Comparison of ENCODE assay signal across 8 cellular contexts in the genomic region with DNA sequence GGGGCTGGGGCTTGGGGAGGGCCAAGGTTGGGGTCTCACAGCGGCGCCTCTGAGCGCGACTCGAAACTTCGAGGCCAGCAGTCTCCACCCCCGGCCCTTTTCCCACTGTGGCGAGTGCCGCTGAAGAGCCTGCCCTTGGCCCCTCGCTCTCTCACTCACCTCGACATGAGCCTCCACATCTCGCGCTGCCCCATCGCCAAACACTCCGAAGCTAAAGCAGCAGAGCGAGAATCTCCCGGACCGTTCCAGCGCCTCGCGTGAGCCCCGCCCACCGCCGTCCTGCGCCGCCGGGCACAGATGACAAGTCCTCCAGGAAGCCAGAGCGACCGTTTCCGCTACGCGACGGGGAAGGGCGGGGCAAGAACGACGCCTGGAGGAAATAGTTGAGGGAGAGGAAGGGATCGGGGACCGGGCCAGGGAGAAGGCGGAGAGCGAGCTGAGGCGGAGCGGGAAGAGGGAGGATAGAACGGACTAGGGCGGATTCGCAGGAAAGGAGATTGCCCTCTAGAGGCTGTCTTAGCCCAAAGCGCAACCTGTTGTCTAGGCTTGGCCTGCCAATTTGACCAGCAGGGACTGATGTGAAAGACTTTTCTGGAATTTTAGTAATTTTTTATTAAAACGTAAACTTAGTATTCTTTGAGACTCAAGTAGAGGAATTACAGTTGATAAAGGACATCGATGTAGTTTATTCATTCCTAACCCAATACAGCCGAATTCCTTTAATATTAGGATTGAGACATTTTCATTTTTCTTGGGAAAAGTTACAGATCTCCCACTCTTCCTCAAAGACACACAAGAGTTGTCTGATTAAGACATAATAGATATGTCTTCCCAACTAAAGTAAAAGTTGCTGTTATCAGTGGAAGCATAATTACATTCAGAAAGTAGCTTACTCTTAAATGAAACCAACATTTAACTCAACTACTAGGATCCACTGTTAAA. TPM values are rescaled to one million over a fixed set of nuclear protein-coding genes. Genes with fewer than 3 reads are reported as not detected.
DNase-seq lines count a peak whose midpoint lies in the region; TF ChIP-seq lines count a peak whose summit lies in the region.

A gene with protein sequence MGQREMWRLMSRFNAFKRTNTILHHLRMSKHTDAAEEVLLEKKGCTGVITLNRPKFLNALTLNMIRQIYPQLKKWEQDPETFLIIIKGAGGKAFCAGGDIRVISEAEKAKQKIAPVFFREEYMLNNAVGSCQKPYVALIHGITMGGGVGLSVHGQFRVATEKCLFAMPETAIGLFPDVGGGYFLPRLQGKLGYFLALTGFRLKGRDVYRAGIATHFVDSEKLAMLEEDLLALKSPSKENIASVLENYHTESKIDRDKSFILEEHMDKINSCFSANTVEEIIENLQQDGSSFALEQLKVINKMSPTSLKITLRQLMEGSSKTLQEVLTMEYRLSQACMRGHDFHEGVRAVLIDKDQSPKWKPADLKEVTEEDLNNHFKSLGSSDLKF (minus strand): TSS at position 270 of the 942 bp plus-strand sequence. CDS start 76 bp downstream, at position 194.

- no peak for TF ChIP-seq EP300 in stomach (IDR thresholded peaks at IDR 0.05)

- TF ChIP-seq POLR2A in stomach (IDR thresholded peaks at IDR 0.05): no peak

- peaks cover 42% of the 10 kb centered on the region for H3K4me1 Mint-ChIP-seq in nephron progenitor cell

- no peaks in the 10 kb centered on the region for H3K9me3 ChIP-seq in stomach

- DNase-seq in ELF-1 (ENCODE audit: low read depth, low spot score): peak; percentile 99
- DNase-seq in GOT3 (lab: John Stamatoyannopoulos, UW): peak; percentile 94
- peak; percentile 97 for DNase-seq in LNCaP clone FGC (ENCODE audit: low read depth)
- DNase-seq in SHP77 (lab: John Stamatoyannopoulos, UW): peak; percentile 98
- peak; percentile 95 for DNase-seq in activated effector memory CD4-positive, alpha-beta T cell treated with anti-CD3 and anti-CD28 coated beads, Interleukin-2, amount 50 U/mL, for 16 hours
- peak; percentile 98 for DNase-seq in fibroblast of the aortic adventitia (ENCODE audit: low read depth)
- peak; percentile 98 for DNase-seq in nephron progenitor cell
- DNase-seq in stomach: peak; percentile 98

- peaks cover 20 to 52% (median 41%) of the 10 kb centered on the region in 4 donors for H3K4me1 ChIP-seq in stomach

- peaks cover 5% of the 10 kb centered on the region for H3K27me3 Mint-ChIP-seq in nephron progenitor cell (ENCODE audit: low read depth, poor library complexity)

- intact Hi-C loops in stomach (cut with DNase I; ENCODE audit: low total_unique reads): no loop called here

- H3K4me3 ChIP-seq in LNCaP clone FGC (ENCODE audit: low read depth, low read length) (peak within 1 kb of the TSS; percentile 84), fibroblast of the aortic adventitia (ENCODE audit: low read depth, low read length) (peak within 1 kb of the TSS; percentile 88), stomach (peak within 1 kb of the TSS; percentile 66 to 74 (median 70))

- peak within 1 kb of the TSS; percentile 95 for H3K27ac Mint-ChIP-seq in nephron progenitor cell

- H3K27me3 ChIP-seq in stomach: no peaks in the 10 kb centered on the region

- peak within 1 kb of the TSS; percentile 85 to 94 (median 88) for H3K27ac ChIP-seq in stomach

- whole genome bisulfite sequencing in stomach, 5 donors: 1 to 2% (median 1%) methylated on average over 46 to 49 of the region's 49 CpGs

- peak; percentile 89 for TF ChIP-seq CTCF in LNCaP clone FGC (IDR thresholded peaks at IDR 0.05; ENCODE audit: control insufficient read depth, extremely low read depth, insufficient read depth)
- TF ChIP-seq CTCF in fibroblast of the aortic adventitia (IDR thresholded peaks at IDR 0.05; ENCODE audit: insufficient read depth, low read length): peak; percentile 91
- peak; percentile 68 for TF ChIP-seq CTCF in nephron progenitor cell (IDR thresholded peaks at IDR 0.05)
- peak in 5 of 7 experiments; percentile 61 to 79 (median 64) for TF ChIP-seq CTCF in stomach (IDR thresholded peaks at IDR 0.05)

- peak within 1 kb of the TSS; percentile 97 for H3K4me3 Mint-ChIP-seq in nephron progenitor cell

- H3K36me3 ChIP-seq in stomach: no peaks in the 10 kb centered on the region

- H3K9me3 Mint-ChIP-seq in nephron progenitor cell: no peaks in the 10 kb centered on the region

- peaks cover 15% of the 10 kb centered on the region for H3K36me3 Mint-ChIP-seq in nephron progenitor cell (ENCODE audit: low read depth)

RNA-seq across cellular contexts. Expression of the gene that starts here (rescaled TPM):
- total RNA-seq in fibroblast of the aortic adventitia (ENCODE audit: low replicate concordance) (21.5 and 24.4 TPM in 2 replicates), stomach (10 to 100 TPM; 10.3 to 93.3 (median 32.7) TPM)
- polyA plus RNA-seq in stomach: 10 to 100 TPM; 12.8 to 23.5 (median 22.7) TPM

Comparison
In these comparisons a context has a peak if more than half of its experiments do, and no peak if none do; other contexts are left out.
1. Peak in every context shown above with its lines: DNase-seq, H3K4me3 ChIP-seq and H3K27ac ChIP-seq.